In the genomic region with DNA sequence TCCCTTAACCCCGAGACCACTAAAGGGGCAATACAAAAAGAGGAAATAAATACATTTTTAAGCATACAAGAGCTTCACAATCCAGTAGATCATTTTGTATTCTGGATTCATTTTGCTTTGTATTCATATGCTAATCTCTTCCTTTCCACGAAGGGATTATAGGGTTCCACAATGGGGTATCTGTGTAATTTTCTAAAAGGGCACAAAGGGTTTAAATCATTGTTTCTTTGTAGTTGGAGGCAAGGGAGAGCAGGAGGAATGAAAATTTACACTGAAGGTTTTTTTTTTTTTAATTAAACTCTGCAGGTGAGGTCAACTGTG, we compare ENCODE assay signal across 8 cellular contexts. TPM values are rescaled to one million over a fixed set of nuclear protein-coding genes. Genes with fewer than 3 reads are reported as not detected.
A peak's percentile ranks its signal among the peaks of the same experiment; 100 is the strongest.
DNase-seq lines count a peak whose midpoint lies in the region; ATAC-seq, FAIRE-seq and TF ChIP-seq lines count a peak whose summit lies in the region.

No MANE protein-coding gene starts in this region.

- peaks cover 56% of the 10 kb centered on the region for H3K36me3 Mint-ChIP-seq in Calu3 (ENCODE audit: insufficient read depth, unreplicated experiment)

- no peaks in the 10 kb centered on the region for H3K27me3 ChIP-seq in OCI-LY3 (ENCODE audit: low read depth, low read length)
- no peaks in the 10 kb centered on the region for H3K27me3 ChIP-seq in endothelial cell of umbilical vein (ENCODE audit: control insufficient read depth in 2 of 2, insufficient read depth in 2 of 2, low read length in 2 of 2)
- no peaks in the 10 kb centered on the region for H3K27me3 ChIP-seq in ovary

- ATAC-seq in GM18498 (IDR thresholded peaks at IDR 0.05; ENCODE audit: unreplicated experiment) (no peak), GM18858 (IDR thresholded peaks at IDR 0.05; ENCODE audit: unreplicated experiment) (no peak)

- H3K9me3 Mint-ChIP-seq in Calu3 (ENCODE audit: low read depth, unreplicated experiment): no peaks in the 10 kb centered on the region

- CTCF ChIA-PET in Calu3 (lab: Charles Lee): interaction anchor here (0.5 to 1.2 kb wide), 9 partner anchors 11 to 513 kb away, joined by 3 to 6 read pairs (median 4); partner anchors contain the start of gene ANKRD13B
- CTCF ChIA-PET in endothelial cell of umbilical vein (lab: Charles Lee): interaction anchor here (0.6 to 1.6 kb wide), 7 partner anchors 37 to 319 kb away, joined by 3 to 7 read pairs (median 4); no protein-coding TSS in a partner anchor

- H3K36me3 ChIP-seq in OCI-LY3 (replicated peaks; ENCODE audit: low read depth, low read length): peaks cover 14% of the 10 kb centered on the region
- no peaks in the 10 kb centered on the region for H3K36me3 ChIP-seq in endothelial cell of umbilical vein (ENCODE audit: control insufficient read depth in 2 of 2, extremely low read depth in 1 of 2, insufficient read depth in 2 of 2, low read length in 2 of 2)
- H3K36me3 ChIP-seq in ovary: no peaks in the 10 kb centered on the region

- TSS peak; percentile 98 for BruUV-seq in Calu3 (replicated peaks; lab: Mats Ljungman, UMichigan)
- BruUV-seq in endothelial cell of umbilical vein (replicated peaks; lab: Mats Ljungman, UMichigan): no TSS peak

- no peaks in the 10 kb centered on the region for H3K9me1 ChIP-seq in endothelial cell of umbilical vein (replicated peaks; ENCODE audit: control insufficient read depth, extremely low read depth, insufficient read depth, low read length)

- FAIRE-seq in endothelial cell of umbilical vein (lab: Jason Lieb, UNC): peak; percentile 33

- peak overlapping the region; percentile 91 for H3K4me2 ChIP-seq in OCI-LY3 (ENCODE audit: low read length)
- H3K4me2 ChIP-seq in endothelial cell of umbilical vein (ENCODE audit: insufficient read depth, low read length): peak overlapping the region; percentile 84

- no peak for TF ChIP-seq EP300 in ovary (IDR thresholded peaks at IDR 0.05)

- 0 to 1% (median 0%) methylated on average over 2 of the region's 2 CpGs for WGBS in ovary, 3 donors

- H3K27me3 Mint-ChIP-seq in Calu3 (ENCODE audit: unreplicated experiment): no peaks in the 10 kb centered on the region

- H3K4me1 ChIP-seq in OCI-LY3 (ENCODE audit: low read length): peaks cover 8% of the 10 kb centered on the region; the same call in 1 of the 2 replicates
- peaks cover 28% of the 10 kb centered on the region for H3K4me1 ChIP-seq in endothelial cell of umbilical vein (ENCODE audit: control insufficient read depth, extremely low read depth, insufficient read depth, low read length)
- peaks cover 2% of the 10 kb centered on the region for H3K4me1 ChIP-seq in ovary (ENCODE audit: insufficient read depth)

- peaks cover 14% of the 10 kb centered on the region for H3K4me1 Mint-ChIP-seq in Calu3 (ENCODE audit: low read depth, unreplicated experiment)

- POLR2A ChIA-PET in endothelial cell of umbilical vein (lab: Charles Lee): interaction anchor here (0.6 to 1.8 kb wide), 15 partner anchors 8 to 321 kb away, joined by 3 to 9 read pairs (median 4); partner anchors contain the start of genes MYO18A and TAOK1

- peak overlapping the region; percentile 97 for H3K4me3 ChIP-seq in OCI-LY3 (ENCODE audit: low read length)
- H3K4me3 ChIP-seq in endothelial cell of umbilical vein (replicated peaks in 1 of 3; ENCODE audit: insufficient read depth in 1 of 3, low read depth in 1 of 3, low read length in 3 of 3): peak overlapping the region; percentile 21 to 73 (median 37)
- H3K4me3 ChIP-seq in ovary: peak overlapping the region; percentile 53

- no peaks in the 10 kb centered on the region for H3K9me3 ChIP-seq in OCI-LY3 (ENCODE audit: insufficient read depth, low read length)
- no peaks in the 10 kb centered on the region for H3K9me3 ChIP-seq in endothelial cell of umbilical vein (replicated peaks; ENCODE audit: control insufficient read depth, insufficient read depth, low read length)
- no peaks in the 10 kb centered on the region for H3K9me3 ChIP-seq in ovary

- peak overlapping the region; percentile 93 for H3K27ac Mint-ChIP-seq in Calu3 (ENCODE audit: unreplicated experiment)

- TF ChIP-seq CTCF in Calu3 (IDR thresholded peaks at IDR 0.05; ENCODE audit: unreplicated experiment): no peak
- no peak for TF ChIP-seq CTCF in OCI-LY3 (IDR thresholded peaks at IDR 0.05; ENCODE audit: low read depth, low read length)
- TF ChIP-seq CTCF in endothelial cell of umbilical vein (IDR thresholded peaks at IDR 0.05; ENCODE audit: extremely low read depth in 1 of 2, insufficient read depth in 1 of 2, low read depth in 1 of 2, low read length in 2 of 2): no peak
- no peak for TF ChIP-seq CTCF in ovary (IDR thresholded peaks at IDR 0.05)

- H2AFZ ChIP-seq in OCI-LY3 (ENCODE audit: low read depth, low read length): peak overlapping the region; percentile 81
- peak overlapping the region; percentile 84 for H2AFZ ChIP-seq in endothelial cell of umbilical vein (ENCODE audit: low read depth, low read length)

- H3K79me2 ChIP-seq in OCI-LY3 (ENCODE audit: low read length): peaks cover 44% of the 10 kb centered on the region
- H3K79me2 ChIP-seq in endothelial cell of umbilical vein (ENCODE audit: control insufficient read depth, insufficient read depth, low read length): peaks cover 41% of the 10 kb centered on the region

- H3K27ac ChIP-seq in OCI-LY3 (ENCODE audit: low read length) (peak overlapping the region; percentile 89), endothelial cell of umbilical vein (ENCODE audit: insufficient read depth, low read depth, low read length) (peak overlapping the region; percentile 75), ovary (peak overlapping the region; percentile 3 to 73)

- H3K4me3 Mint-ChIP-seq in Calu3 (ENCODE audit: low read depth, unreplicated experiment): peak overlapping the region; percentile 90

- TF ChIP-seq POLR2A in endothelial cell of umbilical vein (IDR thresholded peaks at IDR 0.05; ENCODE audit: low read depth, low read length) (no peak), ovary (IDR thresholded peaks at IDR 0.05) (no peak)

- DNase-seq in Calu3 (no peak), endothelial cell of umbilical vein (ENCODE audit: low read depth, low spot score) (no peak), ovary (no peak), NCI-H524 treated with DMSO at 0.1 percent for 48 hours (lab: John Stamatoyannopoulos, UW) (no peak), NAMALWA (ENCODE audit: low spot score) (no peak)

- H3K9ac ChIP-seq in OCI-LY3 (ENCODE audit: low read length) (peak overlapping the region; percentile 87), endothelial cell of umbilical vein (replicated peaks; ENCODE audit: extremely low read depth, insufficient read depth, low read length) (peak overlapping the region; percentile 87)

- intact Hi-C loops in Calu3 (cut with micrococcal nuclease; ENCODE audit: unreplicated experiment) (no loop called here), endothelial cell of umbilical vein (cut with micrococcal nuclease) (loop anchor here (5.0 kb wide), 3 partner anchors 37 to 298 kb away; partner anchors contain the start of genes ABHD15, ANKRD13B and TP53I13), ovary (cut with DNase I) (loop anchor here in 3 of 4 donors (5.0 to 10.0 kb wide), 3 partner anchors 42 to 150 kb away; no protein-coding TSS in a partner anchor)

- dilution Hi-C loops in endothelial cell of umbilical vein (cut with MboI; ENCODE audit: extremely low pct_ligation_motif_present, low sequenced_read_pairs): no loop called here

- H4K20me1 ChIP-seq in OCI-LY3 (ENCODE audit: insufficient read depth, low read length) (peaks cover 25% of the 10 kb centered on the region), endothelial cell of umbilical vein (replicated peaks; ENCODE audit: control insufficient read depth, extremely low read depth, insufficient read depth, low read length) (peaks cover 7% of the 10 kb centered on the region)

TF ChIP-seq in endothelial cell of umbilical vein, 7 proteins besides CTCF, POLR2A, EP300 and RAD21:
- TF ChIP-seq FOS (IDR thresholded peaks at IDR 0.05; ENCODE audit: borderline replicate concordance, insufficient read depth, low read length): no peak
- no peak for TF ChIP-seq POLR2AphosphoS5 (IDR thresholded peaks at IDR 0.05; ENCODE audit: insufficient read depth, low read depth, low read length)
- TF ChIP-seq EZH2 (IDR thresholded peaks at IDR 0.05; ENCODE audit: borderline replicate concordance, low read depth, low read length, severe bottlenecking): no peak
- no peak for TF ChIP-seq GATA2 (IDR thresholded peaks at IDR 0.05; ENCODE audit: insufficient read depth, insufficient read length, low read depth, low read length)
- TF ChIP-seq JUN (IDR thresholded peaks at IDR 0.05; ENCODE audit: borderline replicate concordance, insufficient read depth, insufficient read length, low read depth): no peak
- TF ChIP-seq MYC (IDR thresholded peaks at IDR 0.05; ENCODE audit: low read depth, low read length): no peak
- no peak for TF ChIP-seq MAX (IDR thresholded peaks at IDR 0.05; ENCODE audit: insufficient read depth, insufficient read length)

RNA-seq across cellular contexts. Expression of gene NUFIP2, which starts 0.6 kb away (rescaled TPM):
- total RNA-seq in Calu3 (2022) (89.3 and 92.9 TPM in 2 replicates), endothelial cell of umbilical vein (51.1 and 60.7 TPM in 2 replicates), ovary (10 to 100 TPM; 25.0 to 52.4 (median 37.9) TPM)
- polyA plus RNA-seq in endothelial cell of umbilical vein (27.2 and 38.8 TPM in 2 replicates), ovary (10 to 100 TPM in 1 of 2 donors, 1 to 10 TPM in 1; 8.1 to 18.9 TPM)
- polyA plus RNA-seq in endothelial cell of umbilical vein (2011; cell fraction: cytosol; rRNA removed): 6.8 and 8.1 TPM in 2 replicates
- 15.9 and 18.8 TPM in 2 replicates for polyA plus RNA-seq in endothelial cell of umbilical vein (2011; cell fraction: nucleus; rRNA removed)
- 17.9 and 22.2 TPM in 2 replicates for polyA plus RNA-seq in endothelial cell of umbilical vein (2012)
- polyA minus RNA-seq in endothelial cell of umbilical vein: 23.6 and 26.6 TPM in 2 replicates
- 40.8 TPM for polyA minus RNA-seq in endothelial cell of umbilical vein (2011; cell fraction: cytosol; rRNA and poly(A)+ RNA removed)
- 28.5 and 67.7 TPM in 2 replicates for polyA minus RNA-seq in endothelial cell of umbilical vein (2011; cell fraction: nucleus; rRNA and poly(A)+ RNA removed)

RNA-seq across cellular contexts. Expression of gene CRYBA1, which starts 47.9 kb away (rescaled TPM):
- total RNA-seq in Calu3 (2022) (not detected in 2 replicates), endothelial cell of umbilical vein (not detected in 2 replicates), ovary (not detected)
- polyA plus RNA-seq in endothelial cell of umbilical vein (not detected in 2 replicates), ovary (not detected)
- not detected in 2 replicates for polyA plus RNA-seq in endothelial cell of umbilical vein (2011; cell fraction: cytosol; rRNA removed)
- not detected in 2 replicates for polyA plus RNA-seq in endothelial cell of umbilical vein (2011; cell fraction: nucleus; rRNA removed)
- polyA plus RNA-seq in endothelial cell of umbilical vein (2012): not detected in 2 replicates
- polyA minus RNA-seq in endothelial cell of umbilical vein: not detected in 2 replicates
- polyA minus RNA-seq in endothelial cell of umbilical vein (2011; cell fraction: cytosol; rRNA and poly(A)+ RNA removed): not detected
- polyA minus RNA-seq in endothelial cell of umbilical vein (2011; cell fraction: nucleus; rRNA and poly(A)+ RNA removed): not detected in 2 replicates

Comparison
In these comparisons a context has a peak if more than half of its experiments do, and no peak if none do; other contexts are left out.
1. H3K27ac ChIP-seq: peak in every context shown above with its lines; median percentile 89 in OCI-LY3; 75 in endothelial cell of umbilical vein; 38 in ovary.
2. H3K4me3 ChIP-seq: peak in every context shown above with its lines; median percentile 97 in OCI-LY3; 53 in ovary; 37 in endothelial cell of umbilical vein.